In genomic region chr6:155273438-155273837, GRCh38 we compare ENCODE assay signal across 9 cellular contexts. TPM values are rescaled to one million over a fixed set of nuclear protein-coding genes. Genes with fewer than 3 reads are reported as not detected.
DNase-seq lines count a peak whose midpoint lies in the region; ATAC-seq and TF ChIP-seq lines count a peak whose summit lies in the region.
"Had no signal": no experiment of that assay in that cellular context is flagged by ENCODE, and none has a peak within 500 bp of the region (broad histone marks: within the 10 kb centered on the region; RNA-seq: fewer than 3 reads in every experiment).

No MANE protein-coding gene starts in this region.

- H3K4me3 Mint-ChIP-seq in endodermal cell (no peak overlapping the region), nephron (no peak overlapping the region)

- WGBS in endodermal cell (ENCODE audit: insufficient coverage in 1 of 2, insufficient read length in 1 of 2), 2 experiments: 71 to 80% methylated on average over 1 to 3 of the region's 3 CpGs

- H3K4me2 ChIP-seq in BLaER1: peak overlapping the region; percentile 56

- H3K9me3 Mint-ChIP-seq in endodermal cell (no peaks in the 10 kb centered on the region), nephron (no peaks in the 10 kb centered on the region)

- H3K27me3 Mint-ChIP-seq in endodermal cell (ENCODE audit: insufficient read depth) (no peaks in the 10 kb centered on the region), nephron (ENCODE audit: low read depth) (no peaks in the 10 kb centered on the region)

- no peak overlapping the region for H3K9ac ChIP-seq in BLaER1
- H3K9ac ChIP-seq in endodermal cell (ENCODE audit: extremely low read depth, low read length, poor library complexity, severe bottlenecking): no peak overlapping the region

- H4K20me1 ChIP-seq in BLaER1: no peaks in the 10 kb centered on the region

- H3K27ac ChIP-seq in BLaER1 (no peak overlapping the region), endodermal cell (ENCODE audit: low read depth, low read length) (peak overlapping the region; percentile 3)
- H3K27ac ChIP-seq: spleen had no signal

- DNase-seq in LHCN-M2 (ENCODE audit: low read depth) (peak; percentile 96), endodermal cell (peak; percentile 75), GF-D8 (lab: John Stamatoyannopoulos, UW) (no peak), HuH-7.5 (ENCODE audit: low spot score) (no peak)
- DNase-seq: spleen had no signal

- H3K4me1 ChIP-seq in BLaER1 (peaks cover 14% of the 10 kb centered on the region), endodermal cell (ENCODE audit: control insufficient read depth, insufficient read depth, low read length) (peaks cover 5% of the 10 kb centered on the region)

- no peak overlapping the region for H3K4me3 ChIP-seq in BLaER1
- H3K4me3 ChIP-seq in endodermal cell (ENCODE audit: low read length): no peak overlapping the region
- H3K4me3 ChIP-seq: spleen had no signal

- H3K4me1 Mint-ChIP-seq in endodermal cell: peaks cover 19% of the 10 kb centered on the region
- peaks cover 30% of the 10 kb centered on the region for H3K4me1 Mint-ChIP-seq in nephron

- H3K27me3 ChIP-seq in BLaER1: no peaks in the 10 kb centered on the region
- no peaks in the 10 kb centered on the region for H3K27me3 ChIP-seq in endodermal cell (ENCODE audit: control insufficient read depth, insufficient read depth, low read length, poor library complexity, severe bottlenecking)
- H3K27me3 ChIP-seq: spleen had no signal

- ATAC-seq in GM18873 (IDR thresholded peaks at IDR 0.05; ENCODE audit: low FRiP score, unreplicated experiment) (no peak), HG02981 (IDR thresholded peaks at IDR 0.05; ENCODE audit: unreplicated experiment) (no peak)

- peaks cover 23% of the 10 kb centered on the region for H3K36me3 Mint-ChIP-seq in endodermal cell (ENCODE audit: low read depth)
- H3K36me3 Mint-ChIP-seq in nephron (ENCODE audit: low read depth): peaks cover 17% of the 10 kb centered on the region

- peaks cover 36% of the 10 kb centered on the region for H3K36me3 ChIP-seq in BLaER1
- H3K36me3 ChIP-seq in endodermal cell (ENCODE audit: control insufficient read depth, insufficient read depth, low read length): peaks cover 67% of the 10 kb centered on the region

- no peaks in the 10 kb centered on the region for H3K9me3 ChIP-seq in BLaER1
- no peaks in the 10 kb centered on the region for H3K9me3 ChIP-seq in endodermal cell (ENCODE audit: control insufficient read depth, low read length)
- H3K9me3 ChIP-seq: spleen had no signal

- TF ChIP-seq CTCF in endodermal cell (conservative IDR thresholded peaks at IDR 0.05) (no peak), nephron (IDR thresholded peaks at IDR 0.05; ENCODE audit: unreplicated experiment in 3 of 3) (no peak)

- peak overlapping the region; percentile 64 for H3K27ac Mint-ChIP-seq in endodermal cell
- peak overlapping the region; percentile 19 to 76 (median 53) for H3K27ac Mint-ChIP-seq in nephron

RNA-seq across cellular contexts. Expression of gene CLDN20, which starts 9.6 kb away (rescaled TPM):
- not detected in 2 replicates for total RNA-seq in LHCN-M2 (2014; rRNA removed)
- 0.29 TPM for polyA plus RNA-seq in LHCN-M2 (2012)
- not detected for total RNA-seq in endodermal cell
- not detected for polyA plus RNA-seq in endodermal cell (2013, experiment 1 of 2)
- not detected for polyA plus RNA-seq in endodermal cell (2013, experiment 2 of 2)
- total RNA-seq: spleen had no signal
- polyA plus RNA-seq: spleen had no signal

RNA-seq across cellular contexts. Expression of gene TFB1M, which starts 40.8 kb away (rescaled TPM):
- 21.2 and 21.7 TPM in 2 replicates for total RNA-seq in LHCN-M2 (2014; rRNA removed)
- polyA plus RNA-seq in LHCN-M2 (2012): 14.2 TPM
- total RNA-seq in endodermal cell: 10 to 100 TPM; 38.8 to 43.0 TPM
- 19.8 TPM for polyA plus RNA-seq in endodermal cell (2013, experiment 1 of 2)
- 17.0 TPM for polyA plus RNA-seq in endodermal cell (2013, experiment 2 of 2)

Comparison
In these comparisons a context has a peak if more than half of its experiments do, and no peak if none do; other contexts are left out.
1. DNase-seq: peak in LHCN-M2 (single experiment) and endodermal cell (single experiment); none in GF-D8 (single experiment) and HuH-7.5 (single experiment).